In the genomic region with DNA sequence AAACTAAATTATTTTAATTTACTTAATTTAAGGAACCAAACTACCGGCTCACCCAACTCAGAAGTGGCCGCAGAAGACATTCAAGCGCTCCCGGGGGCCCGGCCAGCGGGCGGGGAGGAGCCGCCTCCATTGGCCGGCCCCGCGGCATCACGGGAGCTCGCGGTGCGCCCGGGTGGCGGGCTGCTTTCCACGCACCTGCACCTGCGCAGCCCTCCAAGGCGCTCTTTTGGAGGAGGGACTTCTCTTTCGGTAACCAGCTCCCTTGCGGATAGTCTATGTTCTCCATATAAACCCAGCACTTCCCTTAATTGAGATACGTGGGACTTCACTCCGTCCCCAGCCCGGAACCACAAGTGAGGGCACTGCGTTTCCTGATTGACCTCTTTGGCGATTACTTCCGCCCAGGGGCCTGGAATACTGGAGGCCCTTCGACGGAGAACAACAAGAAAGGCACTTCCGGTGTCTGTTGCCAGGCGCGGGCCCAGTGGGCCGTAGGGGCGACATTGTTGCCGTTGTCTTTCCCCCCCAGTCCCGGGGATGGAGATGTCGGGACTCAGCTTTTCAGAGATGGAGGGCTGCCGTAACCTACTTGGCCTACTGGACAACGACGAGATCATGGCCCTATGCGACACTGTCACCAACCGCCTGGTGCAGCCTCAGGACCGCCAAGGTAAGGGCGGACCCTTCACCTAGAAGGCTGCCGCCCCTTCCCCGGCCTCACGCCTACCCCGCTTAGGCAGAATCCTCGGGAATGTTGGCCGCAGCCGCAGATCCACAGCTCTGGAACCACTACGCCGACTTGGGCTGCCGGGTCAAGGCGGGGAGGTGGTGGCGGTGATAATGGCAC, we compare ENCODE assay signal across 8 cellular contexts. TPM values are rescaled to one million over a fixed set of nuclear protein-coding genes. Genes with fewer than 3 reads are reported as not detected.
DNase-seq lines count a peak whose midpoint lies in the region; ATAC-seq and TF ChIP-seq lines count a peak whose summit lies in the region.

Gene C3orf38 (plus strand): TSS at position 444 of the 847 bp plus-strand sequence. CDS start 94 bp downstream, at position 538.

- POLR2A ChIA-PET in activated CD8-positive, alpha-beta memory T cell treated with anti-CD3 and anti-CD28 coated beads for 36 hours (lab: Charles Lee) = interaction anchor here (0.5 to 2.6 kb wide), 3 partner anchors 15 to 91 kb away, joined by 3 to 22 read pairs (median 6); partner anchors contain the start of genes CGGBP1 and ZNF654

- CTCF ChIA-PET in activated CD8-positive, alpha-beta memory T cell treated with anti-CD3 and anti-CD28 coated beads for 36 hours (lab: Charles Lee) = interaction anchor here (1.0 kb wide), 1 partner anchor 37 kb away, joined by 3 read pairs; no protein-coding TSS in a partner anchor

- peak; percentile 93 for DNase-seq in COLO829 (ENCODE audit: low spot score)
- peak; percentile 81 for DNase-seq in GM20000 (ENCODE audit: low spot score)
- DNase-seq in HS-5 (ENCODE audit: low read depth) = peak; percentile 85
- peak; percentile 78 to 86 for DNase-seq in NOMO-1 (lab: John Stamatoyannopoulos, UW; ENCODE audit: unreplicated experiment in 2 of 2)
- peak; percentile 74 to 78 (median 76) for DNase-seq in effector memory CD8-positive, alpha-beta T cell
- peak; percentile 74 to 75 for DNase-seq in memory B cell (ENCODE audit: low spot score in 2 of 2)
- DNase-seq in stimulated activated CD8-positive, alpha-beta memory T cell treated with anti-CD3 and anti-CD28 coated beads, Interleukin-12 subunit alpha, Interleukin-12 subunit beta, amount 100 ng/mL, for 1 hour (ENCODE audit: low read depth) = peak; percentile 60

- H3K36me3 Mint-ChIP-seq in effector memory CD8-positive, alpha-beta T cell (ENCODE audit: insufficient read depth) = peaks cover 36% of the 10 kb centered on the region
- H3K36me3 Mint-ChIP-seq in memory B cell = peaks cover 3% of the 10 kb centered on the region

- H3K27ac Mint-ChIP-seq in effector memory CD8-positive, alpha-beta T cell = peak within 1 kb of the TSS; percentile 94 to 97
- peak within 1 kb of the TSS; percentile 97 for H3K27ac Mint-ChIP-seq in memory B cell

- peak within 1 kb of the TSS; percentile 90 to 96 for H3K4me3 Mint-ChIP-seq in effector memory CD8-positive, alpha-beta T cell
- peak within 1 kb of the TSS; percentile 98 for H3K4me3 Mint-ChIP-seq in memory B cell

- peak; percentile 92 for ATAC-seq in effector memory CD8-positive, alpha-beta T cell (replicated peaks)
- ATAC-seq in memory B cell (ENCODE audit: low read depth) = peak; percentile 87

- H3K4me1 Mint-ChIP-seq in effector memory CD8-positive, alpha-beta T cell (ENCODE audit: low read depth in 2 of 2) = peaks cover 16 to 20% of the 10 kb centered on the region in 2 donors
- peaks cover 13% of the 10 kb centered on the region for H3K4me1 Mint-ChIP-seq in memory B cell

- no peaks in the 10 kb centered on the region for H3K27me3 Mint-ChIP-seq in effector memory CD8-positive, alpha-beta T cell
- H3K27me3 Mint-ChIP-seq in memory B cell = no peaks in the 10 kb centered on the region

- TF ChIP-seq CTCF in GM20000 (IDR thresholded peaks at IDR 0.05; ENCODE audit: extremely low read depth, missing control alignments) = no peak

- H3K9me3 Mint-ChIP-seq in effector memory CD8-positive, alpha-beta T cell = no peaks in the 10 kb centered on the region
- no peaks in the 10 kb centered on the region for H3K9me3 Mint-ChIP-seq in memory B cell

RNA-seq across cellular contexts. Expression of gene C3orf38, which starts in this region (rescaled TPM):
- 10 to 100 TPM; 21.5 to 22.3 TPM for total RNA-seq in activated CD8-positive, alpha-beta memory T cell treated with anti-CD3 and anti-CD28 coated beads for 36 hours

Comparison
In these comparisons a context has a peak if more than half of its experiments do, and no peak if none do; other contexts are left out.
1. Peak in every context shown above with its lines: DNase-seq and ATAC-seq.